8 cellular contexts compared by ENCODE assay signal in genomic region chr11:46290598-46291309, GRCh38. TPM values are rescaled to one million over a fixed set of nuclear protein-coding genes. Genes with fewer than 3 reads are reported as not detected.
DNase-seq lines count a peak whose midpoint lies in the region; ATAC-seq and TF ChIP-seq lines count a peak whose summit lies in the region.

No MANE protein-coding gene starts in this region.

- H3K4me3 ChIP-seq in Caco-2 (ENCODE audit: low read depth, low read length) (no peak overlapping the region), epithelial cell of proximal tubule (ENCODE audit: low read depth, low read length) (no peak overlapping the region)

- peak overlapping the region; percentile 34 for H3K4me3 Mint-ChIP-seq in Caco-2 (ENCODE audit: unreplicated experiment)
- no peak overlapping the region for H3K4me3 Mint-ChIP-seq in activated CD4-positive, alpha-beta T cell treated with anti-CD3 and anti-CD28 coated beads, Interleukin-2, amount 10 ng/mL, durations not matched to agents 24 days and 14 days

- BruUV-seq in Caco-2 (replicated peaks; lab: Mats Ljungman, UMichigan): no TSS peak

- peak overlapping the region; percentile 88 for H3K27ac Mint-ChIP-seq in Caco-2 (ENCODE audit: unreplicated experiment)
- H3K27ac Mint-ChIP-seq in activated CD4-positive, alpha-beta T cell treated with anti-CD3 and anti-CD28 coated beads, Interleukin-2, amount 10 ng/mL, durations not matched to agents 24 days and 14 days: no peak overlapping the region

- DNase-seq in Caco-2 (peak; percentile 72 to 89), NCI-H2227 (lab: John Stamatoyannopoulos, UW; ENCODE audit: unreplicated experiment) (peak; percentile 82), epithelial cell of proximal tubule (ENCODE audit: low read depth) (peak; percentile 32), non-pigmented ciliary epithelial cell (ENCODE audit: low read depth) (peak; percentile 95), GM20000 (ENCODE audit: low spot score) (no peak), NCI-H1092 (lab: John Stamatoyannopoulos, UW) (no peak)
- DNase-seq in activated CD4-positive, alpha-beta T cell treated with anti-CD3 and anti-CD28 coated beads, Interleukin-2, amount 10 ng/mL, durations not matched to agents 24 days and 14 days: no peak

- POLR2A ChIA-PET in Caco-2 (lab: Charles Lee): interaction anchor here (0.6 kb wide), 1 partner anchor 47 kb away, joined by 4 read pairs; no protein-coding TSS in a partner anchor

- no peaks in the 10 kb centered on the region for H3K9me3 ChIP-seq in Caco-2

- H3K9me3 Mint-ChIP-seq in Caco-2 (ENCODE audit: unreplicated experiment): no peaks in the 10 kb centered on the region
- H3K9me3 Mint-ChIP-seq in activated CD4-positive, alpha-beta T cell treated with anti-CD3 and anti-CD28 coated beads, Interleukin-2, amount 10 ng/mL, durations not matched to agents 24 days and 14 days: no peaks in the 10 kb centered on the region

- H3K36me3 ChIP-seq in Caco-2 (ENCODE audit: control insufficient read depth, insufficient read depth, low read length): no peaks in the 10 kb centered on the region; the same call in 1 of the 2 replicates

- no peaks in the 10 kb centered on the region for H3K27me3 Mint-ChIP-seq in Caco-2 (ENCODE audit: insufficient read depth, unreplicated experiment)
- peaks cover 30% of the 10 kb centered on the region for H3K27me3 Mint-ChIP-seq in activated CD4-positive, alpha-beta T cell treated with anti-CD3 and anti-CD28 coated beads, Interleukin-2, amount 10 ng/mL, durations not matched to agents 24 days and 14 days

- CTCF ChIA-PET in Caco-2 (lab: Charles Lee): interaction anchor here (0.6 to 1.7 kb wide), 4 partner anchors 9 to 51 kb away, joined by 3 to 12 read pairs (median 4); partner anchors contain the start of gene CREB3L1

- TF ChIP-seq CTCF in Caco-2 (IDR thresholded peaks at IDR 0.05; ENCODE audit: insufficient read depth in 1 of 2, low read depth in 1 of 2, low read length in 1 of 2, severe bottlenecking in 1 of 2, unreplicated experiment in 1 of 2): no peak
- TF ChIP-seq CTCF in epithelial cell of proximal tubule (conservative IDR thresholded peaks at IDR 0.05; ENCODE audit: low read depth, low read length): no peak
- TF ChIP-seq CTCF in GM20000 (IDR thresholded peaks at IDR 0.05; ENCODE audit: extremely low read depth, missing control alignments): no peak

- peaks cover 44% of the 10 kb centered on the region for H3K4me1 ChIP-seq in Caco-2

- H3K27me3 ChIP-seq in Caco-2 (replicated peaks; ENCODE audit: control insufficient read depth, insufficient read depth, low read length): no peaks in the 10 kb centered on the region

- no peak for ATAC-seq in GM18867 (IDR thresholded peaks at IDR 0.05; ENCODE audit: unreplicated experiment)

- H3K4me1 Mint-ChIP-seq in Caco-2 (ENCODE audit: low read depth, unreplicated experiment): peaks cover 28% of the 10 kb centered on the region
- peaks cover 2% of the 10 kb centered on the region for H3K4me1 Mint-ChIP-seq in activated CD4-positive, alpha-beta T cell treated with anti-CD3 and anti-CD28 coated beads, Interleukin-2, amount 10 ng/mL, durations not matched to agents 24 days and 14 days

- intact Hi-C loops in Caco-2 (cut with micrococcal nuclease; ENCODE audit: unreplicated experiment): loop anchor here (1.0 kb wide), 1 partner anchor 9 kb away; no protein-coding TSS in a partner anchor
- intact Hi-C loops in activated CD4-positive, alpha-beta T cell treated with anti-CD3 and anti-CD28 coated beads, Interleukin-2, amount 10 ng/mL, durations not matched to agents 24 days and 14 days (cut with micrococcal nuclease): no loop called here

- H3K36me3 Mint-ChIP-seq in Caco-2 (ENCODE audit: insufficient read depth, unreplicated experiment): peaks cover 13% of the 10 kb centered on the region
- no peaks in the 10 kb centered on the region for H3K36me3 Mint-ChIP-seq in activated CD4-positive, alpha-beta T cell treated with anti-CD3 and anti-CD28 coated beads, Interleukin-2, amount 10 ng/mL, durations not matched to agents 24 days and 14 days (ENCODE audit: low read depth)

RNA-seq across cellular contexts. Expression of gene CREB3L1, which starts 13.3 kb away (rescaled TPM):
- total RNA-seq in Caco-2 (2022) (24.9 and 29.5 TPM in 2 replicates), epithelial cell of proximal tubule (0.29 and 2.4 TPM in 2 replicates)
- 0.09 and 0.17 TPM in 2 replicates for total RNA-seq in activated CD4-positive, alpha-beta T cell treated with anti-CD3 and anti-CD28 coated beads, Interleukin-2, amount 10 ng/mL, durations not matched to agents 24 days and 14 days

RNA-seq across cellular contexts. Expression of gene DGKZ, which starts 56.5 kb away (rescaled TPM):
- total RNA-seq in Caco-2 (2022): 59.3 and 59.5 TPM in 2 replicates
- 41.1 and 82.2 TPM in 2 replicates for total RNA-seq in epithelial cell of proximal tubule
- total RNA-seq in activated CD4-positive, alpha-beta T cell treated with anti-CD3 and anti-CD28 coated beads, Interleukin-2, amount 10 ng/mL, durations not matched to agents 24 days and 14 days: 87.4 and 94.7 TPM in 2 replicates

Comparison
In these comparisons a context has a peak if more than half of its experiments do, and no peak if none do; other contexts are left out.
1. DNase-seq: peak in Caco-2 (2 of 2), NCI-H2227 (single experiment), epithelial cell of proximal tubule (single experiment) and non-pigmented ciliary epithelial cell (single experiment); none in GM20000 (single experiment), activated CD4-positive, alpha-beta T cell treated with anti-CD3 and anti-CD28 coated beads, Interleukin-2, amount 10 ng/mL, durations not matched to agents 24 days and 14 days (single experiment) and NCI-H1092 (single experiment).